In the genomic region with DNA sequence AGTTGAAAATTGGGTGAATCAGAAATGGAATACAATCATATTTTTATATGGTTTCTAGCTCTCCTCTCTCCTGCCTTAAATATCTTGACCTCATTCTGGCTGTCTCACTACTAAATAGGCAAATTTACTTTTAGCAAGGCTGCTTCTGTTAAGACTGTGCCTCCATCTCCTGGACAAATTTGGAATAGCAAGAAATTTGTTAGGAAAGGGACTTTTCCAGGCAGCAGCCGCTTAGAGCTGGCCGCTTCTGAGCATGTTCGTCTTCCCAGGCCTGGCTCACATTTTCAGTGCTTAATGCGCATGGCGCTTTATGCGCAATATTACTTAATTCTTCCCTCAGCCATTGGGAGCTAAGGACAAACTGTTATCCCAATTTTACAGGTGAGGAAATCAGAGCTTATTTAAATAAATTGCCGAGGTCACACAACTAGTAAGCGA, we compare ENCODE assay signal across 8 cellular contexts. TPM values are rescaled to one million over a fixed set of nuclear protein-coding genes. Genes with fewer than 3 reads are reported as not detected.
DNase-seq lines count a peak whose midpoint lies in the region; ATAC-seq and TF ChIP-seq lines count a peak whose summit lies in the region.

No MANE protein-coding gene starts in this region.

- H3K4me1 Mint-ChIP-seq in activated naive CD8-positive, alpha-beta T cell (ENCODE audit: low read depth): peaks cover 37% of the 10 kb centered on the region
- peaks cover 21% of the 10 kb centered on the region for H3K4me1 Mint-ChIP-seq in neural progenitor cell

- DNase-seq in DMS53 treated with DMSO at 0.1 percent for 48 hours (lab: John Stamatoyannopoulos, UW; ENCODE audit: unreplicated experiment) (peak; percentile 70), HuH-7 (ENCODE audit: low spot score) (peak; percentile 61), NT2/D1 (ENCODE audit: low read depth, low spot score) (peak; percentile 56), neural progenitor cell (ENCODE audit: low spot score) (peak; percentile 88)

- peak overlapping the region; percentile 73 for H3K4me3 Mint-ChIP-seq in activated naive CD8-positive, alpha-beta T cell
- H3K4me3 Mint-ChIP-seq in neural progenitor cell: peak overlapping the region; percentile 54

- ATAC-seq in gastroesophageal sphincter (peak; percentile 70), HG02571 (IDR thresholded peaks at IDR 0.05; ENCODE audit: unreplicated experiment) (no peak), GM19455 (IDR thresholded peaks at IDR 0.05; ENCODE audit: unreplicated experiment) (no peak)

- TF ChIP-seq EP300 in gastroesophageal sphincter (IDR thresholded peaks at IDR 0.05): no peak

- H3K36me3 ChIP-seq in NT2/D1 (ENCODE audit: insufficient read depth, insufficient read length, low read length): peaks cover 17% of the 10 kb centered on the region
- H3K36me3 ChIP-seq in gastroesophageal sphincter: peaks cover 0 to 20% of the 10 kb centered on the region in 2 donors
- H3K36me3 ChIP-seq in neural progenitor cell: no peaks in the 10 kb centered on the region

- TF ChIP-seq CTCF in gastroesophageal sphincter (IDR thresholded peaks at IDR 0.05) (peak; percentile 77 to 96 (median 92)), neural progenitor cell (IDR thresholded peaks at IDR 0.05) (peak; percentile 88)

- H3K9me3 ChIP-seq in NT2/D1 (ENCODE audit: insufficient read depth, low read length): no peaks in the 10 kb centered on the region
- H3K9me3 ChIP-seq in gastroesophageal sphincter: no peaks in the 10 kb centered on the region
- H3K9me3 ChIP-seq in neural progenitor cell (ENCODE audit: low read depth): no peaks in the 10 kb centered on the region

- no peak overlapping the region for H3K4me2 ChIP-seq in neural progenitor cell

- H3K4me3 ChIP-seq in NT2/D1 (ENCODE audit: insufficient read length, low read depth): no peak overlapping the region
- no peak overlapping the region for H3K4me3 ChIP-seq in gastroesophageal sphincter
- H3K4me3 ChIP-seq in neural progenitor cell: no peak overlapping the region

- H3K4me1 ChIP-seq in NT2/D1 (ENCODE audit: insufficient read depth, insufficient read length): peaks cover under 1% of the 10 kb centered on the region
- H3K4me1 ChIP-seq in gastroesophageal sphincter: peaks cover 0 to 48% (median 24%) of the 10 kb centered on the region in 3 donors
- H3K4me1 ChIP-seq in neural progenitor cell: peaks cover 5% of the 10 kb centered on the region

- H3K9ac ChIP-seq in NT2/D1 (ENCODE audit: insufficient read length, low read depth) (no peak overlapping the region), neural progenitor cell (no peak overlapping the region)

- peak overlapping the region; percentile 83 for H3K27ac Mint-ChIP-seq in activated naive CD8-positive, alpha-beta T cell
- no peak overlapping the region for H3K27ac Mint-ChIP-seq in neural progenitor cell

- 5 to 21% methylated on average over 6 to 8 of the region's 8 CpGs for WGBS in gastroesophageal sphincter (ENCODE audit: low coverage in 1 of 2), 2 donors

- H3K27me3 Mint-ChIP-seq in activated naive CD8-positive, alpha-beta T cell: no peaks in the 10 kb centered on the region
- peaks cover under 1% of the 10 kb centered on the region for H3K27me3 Mint-ChIP-seq in neural progenitor cell (ENCODE audit: insufficient read depth, low read depth)

- peak overlapping the region; percentile 76 to 87 (median 82) for H3K27ac ChIP-seq in gastroesophageal sphincter
- H3K27ac ChIP-seq in neural progenitor cell: no peak overlapping the region

- H3K27me3 ChIP-seq in NT2/D1 (ENCODE audit: insufficient read depth, insufficient read length) (no peaks in the 10 kb centered on the region), gastroesophageal sphincter (no peaks in the 10 kb centered on the region), neural progenitor cell (no peaks in the 10 kb centered on the region)

- H3K36me3 Mint-ChIP-seq in activated naive CD8-positive, alpha-beta T cell: peaks cover 7% of the 10 kb centered on the region
- H3K36me3 Mint-ChIP-seq in neural progenitor cell: peaks cover 13% of the 10 kb centered on the region

- no peak overlapping the region for H2AFZ ChIP-seq in neural progenitor cell (replicated peaks)

- H4K20me1 ChIP-seq in neural progenitor cell (ENCODE audit: low read depth): no peaks in the 10 kb centered on the region

- TF ChIP-seq POLR2A in gastroesophageal sphincter (IDR thresholded peaks at IDR 0.05): no peak

- peaks cover 5% of the 10 kb centered on the region for H3F3A ChIP-seq in neural progenitor cell (ENCODE audit: low read depth)

- peaks cover 20% of the 10 kb centered on the region for H3K79me2 ChIP-seq in neural progenitor cell (ENCODE audit: low read depth)

- peaks cover 4% of the 10 kb centered on the region for H3K9me3 Mint-ChIP-seq in activated naive CD8-positive, alpha-beta T cell (ENCODE audit: low read depth)
- no peaks in the 10 kb centered on the region for H3K9me3 Mint-ChIP-seq in neural progenitor cell

RNA-seq across cellular contexts. Expression of a gene that starts 1.7 kb away (rescaled TPM):
- total RNA-seq in gastroesophageal sphincter (10 to 100 TPM; 19.5 to 34.9 (median 27.4) TPM), neural progenitor cell (ENCODE audit: low replicate concordance) (22.9 and 36.6 TPM in 2 replicates)

RNA-seq across cellular contexts. Expression of a gene that starts 34.5 kb away (rescaled TPM):
- total RNA-seq in gastroesophageal sphincter: 10 to 100 TPM in 2 of 4 donors, 1 to 10 TPM in 2; 1.3 to 12.9 (median 7.6) TPM
- 0.09 and 0.39 TPM in 2 replicates for total RNA-seq in neural progenitor cell (ENCODE audit: low replicate concordance)

RNA-seq across cellular contexts. Expression of a gene that starts 51.7 kb away (rescaled TPM):
- total RNA-seq in gastroesophageal sphincter: 100 to 1,000 TPM in 1 of 4 donors, 10 to 100 TPM in 3; 37.3 to 120 (median 51.5) TPM
- 32.7 and 33.6 TPM in 2 replicates for total RNA-seq in neural progenitor cell (ENCODE audit: low replicate concordance)
